25 cellular contexts compared by ENCODE assay signal in the genomic region with DNA sequence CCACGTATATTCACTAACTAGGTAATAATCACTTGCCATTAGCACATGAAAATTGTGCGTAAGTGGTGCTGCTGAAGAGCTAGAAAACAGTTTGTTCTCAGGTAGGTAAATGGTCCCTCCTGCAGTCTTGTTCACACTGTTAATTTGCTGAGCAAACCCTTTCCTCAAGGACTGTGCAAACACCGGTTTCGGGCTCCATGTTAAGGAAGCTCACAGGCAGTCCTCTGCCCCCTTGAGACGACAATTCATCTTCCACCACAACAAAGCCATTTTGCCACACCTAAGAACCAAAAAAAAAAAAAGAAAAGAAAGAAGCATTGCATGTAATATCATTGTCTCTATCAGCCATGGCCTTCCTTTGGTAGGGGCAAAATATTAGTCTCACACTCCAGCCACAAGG.
DNase-seq lines count a peak whose midpoint lies in the region; TF ChIP-seq lines count a peak whose summit lies in the region.
"Had no signal": no experiment of that assay in that cellular context is flagged by ENCODE, and none has a peak within 500 bp of the region (broad histone marks: within the 10 kb centered on the region; RNA-seq: fewer than 3 reads in every experiment).

No MANE protein-coding gene starts in this region.

- WGBS in GM23248 (ENCODE audit: low coverage in 1 of 2, low lambda C conversion rate in 2 of 2, missing lambda C conversion rate in 2 of 2), 2 experiments, result 48 to 59% methylated on average over 5 of the region's 5 CpGs

- DNase-seq in NCI-H510A treated with DMSO at 0.1 percent for 48 hours (lab: John Stamatoyannopoulos, UW), result peak; percentile 12
- no peak for DNase-seq in NCI-H510A (lab: John Stamatoyannopoulos, UW)
- peak; percentile 23 for DNase-seq in NCI-H748 treated with DMSO at 0.1 percent for 48 hours (lab: John Stamatoyannopoulos, UW)
- DNase-seq in GM23248, result no peak
- no peak for DNase-seq in hypothalamus (lab: John Stamatoyannopoulos, UW)
- DNase-seq in D341Med (ENCODE audit: low spot score), result no peak
- DNase-seq in breast epithelium (ENCODE audit: low spot score in 2 of 2), result no peak
- DNase-seq: activated CD8-positive, alpha-beta T cell treated with anti-CD3 and anti-CD28 coated beads, Interleukin-2, amount 10 ng/mL, durations not matched to agents 7 days and 5 days; amniotic stem cell; CD8-positive, alpha-beta T cell; cerebellar nuclear complex; DMS 273 treated with DMSO at 0.1 percent for 48 hours; esophagus squamous epithelium; foreskin keratinocyte; heart right ventricle; MM.1S; NCI-H446 treated with DMSO at 0.1 percent for 48 hours; ovary; Peyer's patch; SHP77; stimulated activated naive CD4-positive, alpha-beta T cell had no signal

- in situ Hi-C loops in GM23248 (cut with MboI), result no loop called here

- H3F3A ChIP-seq in GM23248 (ENCODE audit: insufficient read depth), result no peaks in the 10 kb centered on the region

- H3K27ac ChIP-seq in GM23248, result no peak overlapping the region
- H3K27ac ChIP-seq in breast epithelium, result no peak overlapping the region
- H3K27ac ChIP-seq: esophagus squamous epithelium, foreskin keratinocyte, heart right ventricle, KMS-11, ovary had no signal

- intact Hi-C loops in breast epithelium (cut with DNase I; ENCODE audit: low total_unique reads), result no loop called here

- H3K27me3 ChIP-seq in endocrine pancreas (ENCODE audit: control insufficient read depth, insufficient read depth, low read length) (no peaks in the 10 kb centered on the region), GM23248 (replicated peaks; ENCODE audit: insufficient read depth) (no peaks in the 10 kb centered on the region), breast epithelium (no peaks in the 10 kb centered on the region)
- H3K27me3 ChIP-seq: esophagus squamous epithelium, foreskin keratinocyte, heart right ventricle, ovary, Peyer's patch had no signal

- no peak overlapping the region for H2AFZ ChIP-seq in GM23248

- H3K79me2 ChIP-seq in GM23248 (ENCODE audit: insufficient read depth), result no peaks in the 10 kb centered on the region

- H3K36me3 ChIP-seq in endocrine pancreas (ENCODE audit: control insufficient read depth, insufficient read depth, low read length) (no peaks in the 10 kb centered on the region), GM23248 (ENCODE audit: low read depth) (no peaks in the 10 kb centered on the region), breast epithelium (no peaks in the 10 kb centered on the region)
- H3K36me3 ChIP-seq: esophagus squamous epithelium, HAP-1, heart right ventricle, ovary, Peyer's patch had no signal

- peak overlapping the region; percentile 9 for H3K4me3 ChIP-seq in endocrine pancreas (ENCODE audit: control insufficient read depth, insufficient read depth, low read length)
- no peak overlapping the region for H3K4me3 ChIP-seq in GM23248
- no peak overlapping the region for H3K4me3 ChIP-seq in breast epithelium
- H3K4me3 ChIP-seq: esophagus squamous epithelium, HAP-1, heart right ventricle, lung, ovary, Peyer's patch had no signal

- H3K9me2 ChIP-seq in GM23248 (ENCODE audit: insufficient read depth), result no peaks in the 10 kb centered on the region

- H3K4me1 ChIP-seq in endocrine pancreas (ENCODE audit: control insufficient read depth, insufficient read depth, low read length) (no peaks in the 10 kb centered on the region), GM23248 (ENCODE audit: insufficient read depth) (no peaks in the 10 kb centered on the region), breast epithelium (no peaks in the 10 kb centered on the region)
- H3K4me1 ChIP-seq: HAP-1, heart right ventricle, Peyer's patch had no signal

- TF ChIP-seq CTCF in breast epithelium (IDR thresholded peaks at IDR 0.05), result no peak

- H4K20me1 ChIP-seq in GM23248 (ENCODE audit: insufficient read depth), result no peaks in the 10 kb centered on the region

- H3K4me2 ChIP-seq in GM23248 (ENCODE audit: unreplicated experiment), result no peak overlapping the region
- H3K4me2 ChIP-seq: KMS-11 had no signal

- H3K9me3 ChIP-seq in endocrine pancreas (ENCODE audit: control insufficient read depth, low read length) (no peaks in the 10 kb centered on the region), GM23248 (ENCODE audit: low read depth) (no peaks in the 10 kb centered on the region), breast epithelium (no peaks in the 10 kb centered on the region)
- H3K9me3 ChIP-seq: esophagus squamous epithelium, HAP-1, heart right ventricle, ovary, Peyer's patch had no signal

- H3K9ac ChIP-seq in endocrine pancreas (ENCODE audit: control insufficient read depth, insufficient read depth, low read length) (no peak overlapping the region), GM23248 (no peak overlapping the region)
- H3K9ac ChIP-seq: KMS-11 had no signal

- TF ChIP-seq POLR2A in breast epithelium (IDR thresholded peaks at IDR 0.05), result no peak

Comparison
In these comparisons a context has a peak if more than half of its experiments do, and no peak if none do; other contexts are left out.
1. DNase-seq: peak in NCI-H510A treated with DMSO at 0.1 percent for 48 hours (single experiment) and NCI-H748 treated with DMSO at 0.1 percent for 48 hours (single experiment); none in NCI-H510A (single experiment), GM23248 (single experiment), hypothalamus (0 of 51), D341Med (single experiment) and breast epithelium (0 of 2).